ENCODE assay signal across 1 cellular context in genomic region chr5:181260720-181261319, GRCh38.
TF ChIP-seq lines count a peak whose summit lies in the region.

TRIM52 (minus strand) TSS chr5:181261143; CDS start chr5:181260813, 330 bp downstream.

TF ChIP-seq in K562, 482 proteins besides CTCF, POLR2A, EP300 and RAD21 (continued from another document and continues in another):
- TF ChIP-seq VEZF1 (CRISPR knock-in tag; IDR thresholded peaks at IDR 0.05) (peak; percentile 33; the same call in 1 of the 2 replicates), GABPA (tag; conservative IDR thresholded peaks at IDR 0.05; ENCODE audit: low read depth) (no peak), ZFX (CRISPR knock-in tag; IDR thresholded peaks at IDR 0.05) (no peak), ZBTB8A (IDR thresholded peaks at IDR 0.05; ENCODE audit: partially characterized antibody) (no peak), BRD9 (IDR thresholded peaks at IDR 0.05; ENCODE audit: low read depth, partially characterized antibody) (no peak), ETS2 (tag; IDR thresholded peaks at IDR 0.05; ENCODE audit: borderline replicate concordance, poor library complexity, severe bottlenecking) (no peak), CEBPG (CRISPR knock-in tag; IDR thresholded peaks at IDR 0.05) (no peak), CEBPG (tag; conservative IDR thresholded peaks at IDR 0.05 in 1 of 2, IDR thresholded peaks at IDR 0.05 in 1 of 2) (no peak), MLLT1 (IDR thresholded peaks at IDR 0.05) (peak; percentile 9 to 77; a peak in 1 of 4 replicates), ZNF449 (CRISPR knock-in tag; IDR thresholded peaks at IDR 0.05) (no peak), E2F1 (CRISPR knock-in tag; IDR thresholded peaks at IDR 0.05) (no peak), ZBTB26 (CRISPR knock-in tag; IDR thresholded peaks at IDR 0.05) (no peak), SP2 (IDR thresholded peaks at IDR 0.05; ENCODE audit: extremely low read depth, low read depth, low read length, poor library complexity, severe bottlenecking) (peak; percentile 96), ZNF253 (CRISPR knock-in tag; conservative IDR thresholded peaks at IDR 0.05) (no peak), CHAMP1 (IDR thresholded peaks at IDR 0.05) (no peak; the same call in 1 of the 2 replicates), SRF (CRISPR knock-in tag; IDR thresholded peaks at IDR 0.05) (no peak; a peak in 1 of 4 replicates), RBBP5 (IDR thresholded peaks at IDR 0.05; ENCODE audit: borderline replicate concordance, insufficient read depth, low read length, poor library complexity, severe bottlenecking) (peak; percentile 81), TFAM (CRISPR knock-in tag; conservative IDR thresholded peaks at IDR 0.05) (no peak), RAD51 (IDR thresholded peaks at IDR 0.05; ENCODE audit: borderline replicate concordance, low read depth) (no peak), ELK3 (CRISPR knock-in tag; IDR thresholded peaks at IDR 0.05) (no peak), HMBOX1 (IDR thresholded peaks at IDR 0.05) (no peak), HDGF (IDR thresholded peaks at IDR 0.05) (no peak), POLR2H (tag; IDR thresholded peaks at IDR 0.05; ENCODE audit: low read depth) (no peak; the same call in 1 of the 2 replicates), MAX (CRISPR knock-in tag; IDR thresholded peaks at IDR 0.05) (peak; percentile 83), SUPT5H (IDR thresholded peaks at IDR 0.05) (peak; percentile 76), KLF1 (tag; IDR thresholded peaks at IDR 0.05) (0 out of 2 replicates have a peak, but pooled peaks have one; percentile 34), ZNF23 (CRISPR knock-in tag; IDR thresholded peaks at IDR 0.05) (no peak), CLOCK (CRISPR knock-in tag; IDR thresholded peaks at IDR 0.05; ENCODE audit: borderline replicate concordance) (no peak), LCOR (CRISPR knock-in tag; IDR thresholded peaks at IDR 0.05) (no peak), HMG20B (CRISPR knock-in tag; IDR thresholded peaks at IDR 0.05) (no peak), KLF13 (tag; IDR thresholded peaks at IDR 0.05; ENCODE audit: borderline replicate concordance, low read depth) (no peak), MYNN (IDR thresholded peaks at IDR 0.05) (peak; percentile 62; the same call in 1 of the 2 replicates), MYNN (CRISPR knock-in tag; IDR thresholded peaks at IDR 0.05) (no peak), FOXO4 (CRISPR knock-in tag; IDR thresholded peaks at IDR 0.05) (no peak), MAFK (IDR thresholded peaks at IDR 0.05; ENCODE audit: low read length) (no peak)
